In the genomic region with DNA sequence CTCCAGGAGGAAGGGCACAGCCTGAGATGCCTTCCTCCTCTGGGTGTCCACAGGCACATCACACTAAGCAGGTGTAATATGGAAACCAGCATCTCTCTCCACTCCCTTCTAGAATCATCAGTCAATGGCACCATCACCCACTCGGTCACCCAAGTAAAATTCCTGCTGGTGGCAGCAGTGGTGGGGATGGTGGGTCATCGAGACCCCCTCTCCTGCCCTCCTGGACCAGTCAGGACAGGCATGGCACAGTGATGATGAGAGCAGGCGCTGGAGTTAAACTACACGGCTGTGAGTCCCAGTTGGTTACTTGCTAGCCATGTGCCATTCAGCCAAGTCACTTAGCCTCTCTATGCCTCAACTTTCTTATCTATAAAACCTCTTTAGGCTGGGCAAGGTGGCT, we compare ENCODE assay signal across 15 cellular contexts. TPM values are rescaled to one million over a fixed set of nuclear protein-coding genes. Genes with fewer than 3 reads are reported as not detected.
DNase-seq lines count a peak whose midpoint lies in the region; ATAC-seq and TF ChIP-seq lines count a peak whose summit lies in the region.
"Had no signal": no experiment of that assay in that cellular context is flagged by ENCODE, and none has a peak within 500 bp of the region (broad histone marks: within the 10 kb centered on the region; RNA-seq: fewer than 3 reads in every experiment).

No MANE protein-coding gene starts in this region.

- CTCF ChIA-PET in activated CD8-positive, alpha-beta T cell treated with anti-CD3 and anti-CD28 coated beads for 36 hours (lab: Charles Lee), result no interaction called here

- POLR2A ChIA-PET in activated CD8-positive, alpha-beta T cell treated with anti-CD3 and anti-CD28 coated beads for 36 hours (lab: Charles Lee), result no interaction called here

- peaks cover 79% of the 10 kb centered on the region for H3K4me1 Mint-ChIP-seq in brain
- H3K4me1 Mint-ChIP-seq in mesothelial cell of epicardium, result peaks cover 38% of the 10 kb centered on the region
- H3K4me1 Mint-ChIP-seq in activated CD8-positive, alpha-beta T cell treated with anti-CD3 and anti-CD28 coated beads for 36 hours (ENCODE audit: low read depth), result no peaks in the 10 kb centered on the region
- H3K4me1 Mint-ChIP-seq: CD4-positive, alpha-beta memory T cell had no signal

- H3K27ac Mint-ChIP-seq in brain (peak overlapping the region in 4 of 5 experiments; percentile 37 to 91 (median 77)), mesothelial cell of epicardium (peak overlapping the region; percentile 51)
- no peak overlapping the region for H3K27ac Mint-ChIP-seq in activated CD8-positive, alpha-beta T cell treated with anti-CD3 and anti-CD28 coated beads for 36 hours
- H3K27ac Mint-ChIP-seq: CD4-positive, alpha-beta memory T cell; HFFc6 had no signal

- peak overlapping the region in 50 of 59 donors; percentile 13 to 97 (median 88) for H3K27ac ChIP-seq in dorsolateral prefrontal cortex

- no peak overlapping the region for H3K4me3 Mint-ChIP-seq in brain
- no peak overlapping the region for H3K4me3 Mint-ChIP-seq in mesothelial cell of epicardium
- H3K4me3 Mint-ChIP-seq in activated CD8-positive, alpha-beta T cell treated with anti-CD3 and anti-CD28 coated beads for 36 hours, result no peak overlapping the region
- H3K4me3 Mint-ChIP-seq: CD4-positive, alpha-beta memory T cell; HFFc6 had no signal

- H3K4me3 ChIP-seq in dorsolateral prefrontal cortex, result no peak overlapping the region
- H3K4me3 ChIP-seq: HAP-1 had no signal

- no peak for ATAC-seq in activated CD8-positive, alpha-beta T cell treated with anti-CD3 and anti-CD28 coated beads for 36 hours

- no peak for TF ChIP-seq CTCF in brain (conservative IDR thresholded peaks at IDR 0.05)
- TF ChIP-seq CTCF in dorsolateral prefrontal cortex (IDR thresholded peaks at IDR 0.05 in 54 of 56, conservative IDR thresholded peaks at IDR 0.05 in 2 of 56; ENCODE audit: low read depth in 1 of 56, partially characterized antibody in 56 of 56), result no peak
- no peak for TF ChIP-seq CTCF in mesothelial cell of epicardium (IDR thresholded peaks at IDR 0.05; ENCODE audit: unreplicated experiment)
- TF ChIP-seq CTCF in activated CD8-positive, alpha-beta T cell treated with anti-CD3 and anti-CD28 coated beads for 36 hours (IDR thresholded peaks at IDR 0.05), result no peak

- no peaks in the 10 kb centered on the region for H3K27me3 Mint-ChIP-seq in brain
- no peaks in the 10 kb centered on the region for H3K27me3 Mint-ChIP-seq in mesothelial cell of epicardium (ENCODE audit: low read depth)
- peaks cover 3% of the 10 kb centered on the region for H3K27me3 Mint-ChIP-seq in activated CD8-positive, alpha-beta T cell treated with anti-CD3 and anti-CD28 coated beads for 36 hours

- peaks cover 0 to 3% (median 0%) of the 10 kb centered on the region in 5 experiments for H3K9me3 Mint-ChIP-seq in brain
- no peaks in the 10 kb centered on the region for H3K9me3 Mint-ChIP-seq in mesothelial cell of epicardium
- H3K9me3 Mint-ChIP-seq in activated CD8-positive, alpha-beta T cell treated with anti-CD3 and anti-CD28 coated beads for 36 hours, result no peaks in the 10 kb centered on the region
- H3K9me3 Mint-ChIP-seq: HFFc6 had no signal

- H3K27me3 ChIP-seq in dorsolateral prefrontal cortex, result no peaks in the 10 kb centered on the region

- H3K36me3 Mint-ChIP-seq in brain, result peaks cover 5% of the 10 kb centered on the region
- no peaks in the 10 kb centered on the region for H3K36me3 Mint-ChIP-seq in mesothelial cell of epicardium
- no peaks in the 10 kb centered on the region for H3K36me3 Mint-ChIP-seq in activated CD8-positive, alpha-beta T cell treated with anti-CD3 and anti-CD28 coated beads for 36 hours (ENCODE audit: low read depth)
- H3K36me3 Mint-ChIP-seq: CD4-positive, alpha-beta memory T cell had no signal

- intact Hi-C loops in dorsolateral prefrontal cortex (cut with DNase I), result no loop called here
- intact Hi-C loops in activated CD8-positive, alpha-beta T cell treated with anti-CD3 and anti-CD28 coated beads for 36 hours (cut with micrococcal nuclease), result no loop called here

- DNase-seq in dorsolateral prefrontal cortex, result no peak
- no peak for DNase-seq in mesothelial cell of epicardium (ENCODE audit: low spot score in 2 of 2, unreplicated experiment in 2 of 2)
- no peak for DNase-seq in activated CD8-positive, alpha-beta T cell treated with anti-CD3 and anti-CD28 coated beads for 36 hours
- DNase-seq in mucosa of gallbladder (ENCODE audit: low spot score), result no peak
- no peak for DNase-seq in medulla oblongata (ENCODE audit: extremely low spot score)
- DNase-seq: C1 segment of cervical spinal cord; Calu3; CD4-positive, alpha-beta memory T cell; COR-L47; DMS153; DND-41; GOT3; HFFc6 had no signal

RNA-seq across cellular contexts. Expression of gene SCD5, which starts 42.5 kb away (rescaled TPM):
- 188 TPM for polyA plus RNA-seq in brain (ENCODE audit: insufficient read depth, low read depth, low replicate concordance)
- total RNA-seq in dorsolateral prefrontal cortex (100 to 1,000 TPM; 191 to 439 (median 289) TPM), mesothelial cell of epicardium (25.7 to 27.2 TPM (median 26.1 TPM) in 3 replicates), mucosa of gallbladder (22.9 TPM)
- 1 to 10 TPM; 1.6 to 2.2 TPM for total RNA-seq in activated CD8-positive, alpha-beta T cell treated with anti-CD3 and anti-CD28 coated beads for 36 hours
- total RNA-seq: CD4-positive, alpha-beta memory T cell had no signal
